ENCODE assay signal across 8 cellular contexts in genomic region chr6:10747251-10747972, GRCh38. TPM values are rescaled to one million over a fixed set of nuclear protein-coding genes. Genes with fewer than 3 reads are reported as not detected.
DNase-seq lines count a peak whose midpoint lies in the region; ATAC-seq and TF ChIP-seq lines count a peak whose summit lies in the region.

TSS of gene TMEM14B (plus strand) at chr6:10747805. CDS start at chr6:10749246, 1,441 bp downstream.

- H2AFZ ChIP-seq in osteoblast (ENCODE audit: low read length), result peak within 1 kb of the TSS; percentile 90

- peak; percentile 95 for ATAC-seq in HG02588 (IDR thresholded peaks at IDR 0.05; ENCODE audit: unreplicated experiment)
- peak; percentile 98 for ATAC-seq in SK-N-SH treated with all-trans-retinoic acid at 6 μM for 48 hours
- ATAC-seq in activated naive CD4-positive, alpha-beta T cell treated with anti-CD3 and anti-CD28 coated beads, Interleukin-2, amount 50 U/mL, for 72 hours, result peak; percentile 95 to 98
- ATAC-seq in thoracic aorta (ENCODE audit: insufficient number of reproducible peaks, low FRiP score, low read depth), result peak; percentile 97

- peaks cover 5% of the 10 kb centered on the region for H3K36me3 ChIP-seq in GM06990 (ENCODE audit: control insufficient read depth, insufficient read depth, low read length)
- H3K36me3 ChIP-seq in osteoblast (ENCODE audit: insufficient read depth, low read length), result peaks cover 17% of the 10 kb centered on the region
- no peaks in the 10 kb centered on the region for H3K36me3 ChIP-seq in thoracic aorta

- H3K79me2 ChIP-seq in osteoblast (ENCODE audit: insufficient read depth, low read length), result peaks cover 37% of the 10 kb centered on the region

- H3K27ac ChIP-seq in osteoblast (ENCODE audit: low read depth, low read length) (peak within 1 kb of the TSS; percentile 74), thoracic aorta (peak within 1 kb of the TSS; percentile 68 to 79)

- H3K27ac Mint-ChIP-seq in activated naive CD4-positive, alpha-beta T cell treated with anti-CD3 and anti-CD28 coated beads, Interleukin-2, amount 50 U/mL, for 72 hours, result peak within 1 kb of the TSS; percentile 80 to 97

- H3K36me3 Mint-ChIP-seq in activated naive CD4-positive, alpha-beta T cell treated with anti-CD3 and anti-CD28 coated beads, Interleukin-2, amount 50 U/mL, for 72 hours, result peaks cover 13 to 30% of the 10 kb centered on the region in 2 donors

- TF ChIP-seq CTCF in GM06990 (IDR thresholded peaks at IDR 0.05; ENCODE audit: insufficient read depth, low read length, poor library complexity, severe bottlenecking), result no peak
- no peak for TF ChIP-seq CTCF in osteoblast (IDR thresholded peaks at IDR 0.05; ENCODE audit: extremely low read depth, low read depth, low read length)
- no peak for TF ChIP-seq CTCF in thoracic aorta (IDR thresholded peaks at IDR 0.05)

- H3K4me1 ChIP-seq in osteoblast (ENCODE audit: insufficient read depth, low read length) (peaks cover 15% of the 10 kb centered on the region), thoracic aorta (ENCODE audit: control insufficient read depth in 1 of 2, low read depth in 2 of 2) (peaks cover 25 to 27% of the 10 kb centered on the region in 2 donors)

- peak within 1 kb of the TSS; percentile 87 for H3K4me3 ChIP-seq in GM06990 (replicated peaks; ENCODE audit: low read depth, low read length)
- peak within 1 kb of the TSS; percentile 80 for H3K4me3 ChIP-seq in osteoblast (ENCODE audit: insufficient read depth, low read length)
- peak within 1 kb of the TSS; percentile 99 for H3K4me3 ChIP-seq in thoracic aorta

- no peaks in the 10 kb centered on the region for H3K27me3 ChIP-seq in GM06990 (replicated peaks; ENCODE audit: control insufficient read depth, insufficient read depth, low read length)
- no peaks in the 10 kb centered on the region for H3K27me3 ChIP-seq in osteoblast (ENCODE audit: insufficient read depth, low read length)
- no peaks in the 10 kb centered on the region for H3K27me3 ChIP-seq in thoracic aorta (replicated peaks; ENCODE audit: insufficient read depth)

- no peaks in the 10 kb centered on the region for H3K9me3 Mint-ChIP-seq in activated naive CD4-positive, alpha-beta T cell treated with anti-CD3 and anti-CD28 coated beads, Interleukin-2, amount 50 U/mL, for 72 hours

- peak within 1 kb of the TSS; percentile 93 for H3K4me2 ChIP-seq in osteoblast (ENCODE audit: insufficient read depth, low read length)

- DNase-seq in GM06990 (ENCODE audit: extremely low read depth, insufficient read length), result peak; percentile 98
- peak; percentile 91 for DNase-seq in NCI-H1092 (lab: John Stamatoyannopoulos, UW)
- DNase-seq in activated naive CD4-positive, alpha-beta T cell treated with anti-CD3 and anti-CD28 coated beads, Interleukin-2, amount 50 U/mL, for 72 hours (ENCODE audit: low spot score in 2 of 2), result peak; percentile 98 to 100
- peak; percentile 37 for DNase-seq in glomerular endothelial cell (ENCODE audit: extremely low read depth, low read depth, low spot score)
- DNase-seq in osteoblast (ENCODE audit: insufficient read length, low spot score, missing footprints), result peak; percentile 98
- peak; percentile 98 for DNase-seq in thoracic aorta (ENCODE audit: low spot score)

- peaks cover 10% of the 10 kb centered on the region for H4K20me1 ChIP-seq in osteoblast (ENCODE audit: insufficient read depth, low read length)

- H3K9me3 ChIP-seq in osteoblast (ENCODE audit: low read depth, low read length) (no peaks in the 10 kb centered on the region), thoracic aorta (no peaks in the 10 kb centered on the region)

TF ChIP-seq in SK-N-SH treated with all-trans-retinoic acid at 6 μM for 48 hours, 23 proteins besides CTCF, POLR2A, EP300 and RAD21:
- TF ChIP-seq CREB5 (CRISPR knock-in tag; IDR thresholded peaks at IDR 0.05; ENCODE audit: low read depth) (no peak), ARNTL (CRISPR knock-in tag; IDR thresholded peaks at IDR 0.05; ENCODE audit: borderline replicate concordance, low read depth) (no peak), CSDC2 (CRISPR knock-in tag; IDR thresholded peaks at IDR 0.05) (0 out of 2 replicates have a peak, but pooled peaks have one; percentile 35), ZFP3 (CRISPR knock-in tag; IDR thresholded peaks at IDR 0.05) (no peak), ZNF8 (CRISPR knock-in tag; IDR thresholded peaks at IDR 0.05) (no peak), TSHZ2 (CRISPR knock-in tag; IDR thresholded peaks at IDR 0.05) (0 out of 2 replicates have a peak, but pooled peaks have one; percentile 22), SNAI2 (CRISPR knock-in tag; IDR thresholded peaks at IDR 0.05) (0 out of 2 replicates have a peak, but pooled peaks have one; percentile 51), PATZ1 (CRISPR knock-in tag; IDR thresholded peaks at IDR 0.05; ENCODE audit: borderline replicate concordance) (no peak), ZNF70 (CRISPR knock-in tag; IDR thresholded peaks at IDR 0.05) (no peak)

RNA-seq across cellular contexts. Expression of gene TMEM14B, which starts in this region (rescaled TPM):
- total RNA-seq in activated naive CD4-positive, alpha-beta T cell treated with anti-CD3 and anti-CD28 coated beads, Interleukin-2, amount 50 U/mL, for 72 hours, result 100 to 1,000 TPM in 1 of 2 donors, 10 to 100 TPM in 1; 86.7 to 104 TPM
- total RNA-seq in glomerular endothelial cell (53.2 and 84.0 TPM in 2 replicates), osteoblast (64.1 and 73.1 TPM in 2 replicates), thoracic aorta (10 to 100 TPM; 63.4 to 80.7 TPM)

Comparison
In these comparisons a context has a peak if more than half of its experiments do, and no peak if none do; other contexts are left out.
1. Peak in every context shown above with its lines: DNase-seq, ATAC-seq, H3K4me3 ChIP-seq and H3K27ac ChIP-seq.
2. DNase-seq: peak in every context shown above with its lines; median percentile 99 in activated naive CD4-positive, alpha-beta T cell treated with anti-CD3 and anti-CD28 coated beads, Interleukin-2, amount 50 U/mL, for 72 hours; 98 in GM06990; 98 in osteoblast; 98 in thoracic aorta; 91 in NCI-H1092; 37 in glomerular endothelial cell.